Comparison of ENCODE assay signal across 8 cellular contexts in the genomic region with DNA sequence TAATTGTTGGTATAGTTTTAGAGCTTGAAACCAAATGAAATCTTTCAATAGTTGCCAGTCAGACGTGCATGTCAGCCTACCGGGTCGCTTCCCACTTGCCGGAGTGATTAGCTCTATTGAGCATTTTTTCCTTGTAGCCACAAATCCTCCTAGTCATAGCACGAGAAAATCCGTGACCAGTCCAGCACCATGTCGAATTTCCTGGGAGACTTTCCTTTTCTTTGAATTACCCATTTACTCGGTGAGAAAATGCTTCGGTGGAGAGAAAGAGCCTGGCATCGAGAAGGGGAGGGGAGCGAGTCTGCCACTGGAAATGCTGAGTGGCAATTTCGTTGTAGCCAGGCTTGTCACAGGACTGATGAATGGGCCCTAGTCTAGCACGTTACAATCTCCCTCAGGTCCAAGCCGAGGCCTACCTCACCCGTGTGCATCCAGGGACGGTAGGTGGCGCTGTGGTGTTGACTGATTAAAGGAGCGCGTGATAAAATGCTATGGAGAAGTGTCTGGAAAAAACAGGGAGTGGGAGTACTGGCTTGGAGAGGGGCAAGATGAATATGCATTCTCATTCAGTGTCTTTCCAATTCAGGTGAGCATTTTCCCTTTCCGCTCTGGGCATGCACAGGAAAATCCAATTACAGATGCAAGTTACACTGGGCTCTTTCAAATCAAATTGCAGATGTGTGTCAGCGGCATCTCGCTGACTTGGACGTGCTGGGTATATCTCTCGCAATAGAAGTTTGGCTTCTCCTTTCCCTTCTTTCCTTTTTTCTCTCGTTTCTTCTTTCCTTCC.
DNase-seq lines count a peak whose midpoint lies in the region; ATAC-seq and TF ChIP-seq lines count a peak whose summit lies in the region.

No MANE protein-coding gene starts in this region.

- H3K27me3 ChIP-seq in CD8-positive, alpha-beta memory T cell (ENCODE audit: insufficient read depth, low read length, poor library complexity, severe bottlenecking) = no peaks in the 10 kb centered on the region
- H3K27me3 ChIP-seq in HL-60 (ENCODE audit: insufficient read depth, poor library complexity, severe bottlenecking) (no peaks in the 10 kb centered on the region), Peyer's patch (no peaks in the 10 kb centered on the region), osteoblast (ENCODE audit: insufficient read depth, low read length) (no peaks in the 10 kb centered on the region), tibial nerve (no peaks in the 10 kb centered on the region)

- peaks cover 2 to 9% (median 5%) of the 10 kb centered on the region in 3 donors for H3K4me1 Mint-ChIP-seq in CD8-positive, alpha-beta memory T cell

- H3K36me3 ChIP-seq in CD8-positive, alpha-beta memory T cell (ENCODE audit: insufficient read depth, low read length) = no peaks in the 10 kb centered on the region
- H3K36me3 ChIP-seq in Peyer's patch (no peaks in the 10 kb centered on the region), osteoblast (ENCODE audit: insufficient read depth, low read length) (no peaks in the 10 kb centered on the region), tibial nerve (no peaks in the 10 kb centered on the region)

- no peak overlapping the region for H3K27ac Mint-ChIP-seq in CD8-positive, alpha-beta memory T cell

- DNase-seq in CD8-positive, alpha-beta memory T cell = peak; percentile 11 to 55 (median 14)
- DNase-seq in HL-60 (ENCODE audit: low read depth in 1 of 2, low spot score in 1 of 2) (peak; percentile 57 to 77), Peyer's patch (peak; percentile 66 to 87 (median 82)), activated T-helper 1 cell treated with Interleukin-2 at 50 U/mL for 16 hours (ENCODE audit: low read depth) (peak; percentile 20), foreskin fibroblast (no peak), osteoblast (ENCODE audit: insufficient read length, low spot score, missing footprints) (peak; percentile 4), tibial nerve (ENCODE audit: low spot score in 2 of 2) (peak; percentile 75 to 91)

- H3K4me2 ChIP-seq in osteoblast (ENCODE audit: insufficient read depth, low read length) = no peak overlapping the region

- H3K9me3 Mint-ChIP-seq in CD8-positive, alpha-beta memory T cell = no peaks in the 10 kb centered on the region

- TF ChIP-seq CTCF in HL-60 (IDR thresholded peaks at IDR 0.05; ENCODE audit: insufficient read depth, low read length) (peak; percentile 98), Peyer's patch (IDR thresholded peaks at IDR 0.05) (peak; percentile 18 to 81 (median 67)), foreskin fibroblast (IDR thresholded peaks at IDR 0.05; ENCODE audit: low read depth, low read length) (peak; percentile 60), osteoblast (IDR thresholded peaks at IDR 0.05; ENCODE audit: extremely low read depth, low read depth, low read length) (peak; percentile 70), tibial nerve (IDR thresholded peaks at IDR 0.05) (peak; percentile 56 to 70 (median 64))

- H2AFZ ChIP-seq in osteoblast (ENCODE audit: low read length) = peak overlapping the region; percentile 42

- H3K4me1 ChIP-seq in CD8-positive, alpha-beta memory T cell (ENCODE audit: insufficient read depth, low read length) = no peaks in the 10 kb centered on the region
- H3K4me1 ChIP-seq in Peyer's patch (no peaks in the 10 kb centered on the region), osteoblast (ENCODE audit: insufficient read depth, low read length) (no peaks in the 10 kb centered on the region), tibial nerve (peaks cover 0 to 23% (median 2%) of the 10 kb centered on the region in 4 donors)

- no peaks in the 10 kb centered on the region for H3K79me2 ChIP-seq in osteoblast (ENCODE audit: insufficient read depth, low read length)

- no peak overlapping the region for H3K4me3 ChIP-seq in CD8-positive, alpha-beta memory T cell (ENCODE audit: low read length)
- H3K4me3 ChIP-seq in HL-60 (replicated peaks; ENCODE audit: insufficient read depth, low read length) (no peak overlapping the region), Peyer's patch (no peak overlapping the region), foreskin fibroblast (ENCODE audit: low read depth in 1 of 2, low read length in 2 of 2) (no peak overlapping the region), osteoblast (ENCODE audit: insufficient read depth, low read length) (no peak overlapping the region), tibial nerve (no peak overlapping the region)

- H4K20me1 ChIP-seq in osteoblast (ENCODE audit: insufficient read depth, low read length) = no peaks in the 10 kb centered on the region

- no peak overlapping the region for H3K27ac ChIP-seq in CD8-positive, alpha-beta memory T cell (ENCODE audit: low read depth, low read length)
- no peak overlapping the region for H3K27ac ChIP-seq in HL-60 (replicated peaks)
- no peak overlapping the region for H3K27ac ChIP-seq in Peyer's patch
- H3K27ac ChIP-seq in osteoblast (ENCODE audit: low read depth, low read length) = no peak overlapping the region
- no peak overlapping the region for H3K27ac ChIP-seq in tibial nerve

- ATAC-seq in GM19455 (IDR thresholded peaks at IDR 0.05; ENCODE audit: unreplicated experiment) = peak; percentile 47

- CTCF ChIA-PET in CD8-positive, alpha-beta memory T cell (lab: Charles Lee) = interaction anchor here (0.9 kb wide), 1 partner anchor 11 kb away, joined by 3 read pairs; no protein-coding TSS in a partner anchor

- TF ChIP-seq EP300 in tibial nerve (IDR thresholded peaks at IDR 0.05) = peak in 1 of 2 donors; percentile 13

- TF ChIP-seq POLR2A in Peyer's patch (IDR thresholded peaks at IDR 0.05) (no peak), tibial nerve (IDR thresholded peaks at IDR 0.05) (no peak)

- WGBS in tibial nerve, 2 donors = 35 to 40% methylated on average over 25 of the region's 25 CpGs

- H3K4me3 Mint-ChIP-seq in CD8-positive, alpha-beta memory T cell = peak overlapping the region in 1 of 7 donors; percentile 11

- POLR2A ChIA-PET in CD8-positive, alpha-beta memory T cell (lab: Charles Lee) = no interaction called here

- peaks cover 4 to 11% of the 10 kb centered on the region in 2 donors for H3K27me3 Mint-ChIP-seq in CD8-positive, alpha-beta memory T cell

- no peaks in the 10 kb centered on the region for H3K36me3 Mint-ChIP-seq in CD8-positive, alpha-beta memory T cell

- H3K9me3 ChIP-seq in CD8-positive, alpha-beta memory T cell (ENCODE audit: low read length) = no peaks in the 10 kb centered on the region
- H3K9me3 ChIP-seq in Peyer's patch (no peaks in the 10 kb centered on the region), osteoblast (ENCODE audit: low read depth, low read length) (no peaks in the 10 kb centered on the region), tibial nerve (no peaks in the 10 kb centered on the region)

Comparison
In these comparisons a context has a peak if more than half of its experiments do, and no peak if none do; other contexts are left out.
1. DNase-seq: peak in CD8-positive, alpha-beta memory T cell (5 of 5), HL-60 (2 of 2), Peyer's patch (3 of 3), activated T-helper 1 cell treated with Interleukin-2 at 50 U/mL for 16 hours (single experiment), osteoblast (single experiment) and tibial nerve (2 of 2); none in foreskin fibroblast (0 of 2).
2. Peak in every context shown above with its lines, with median percentiles within 50 percentile points of each other: CTCF ChIP-seq.